ENCODE assay signal across 12 cellular contexts in genomic region chr4:38190717-38191178, GRCh38.
A peak's percentile ranks its signal among the peaks of the same experiment; 100 is the strongest.
DNase-seq lines count a peak whose midpoint lies in the region; ATAC-seq and TF ChIP-seq lines count a peak whose summit lies in the region.
"Had no signal": no experiment of that assay in that cellular context is flagged by ENCODE, and none has a peak within 500 bp of the region (broad histone marks: within the 10 kb centered on the region; RNA-seq: fewer than 3 reads in every experiment).

No MANE protein-coding gene starts in this region.

- 32% methylated on average over 4 of the region's 4 CpGs for WGBS in esophagus squamous epithelium, 2 donors

- no peaks in the 10 kb centered on the region for H3K27me3 ChIP-seq in PC-3 (ENCODE audit: low read length)
- no peaks in the 10 kb centered on the region for H3K27me3 ChIP-seq in esophagus squamous epithelium

- peak overlapping the region; percentile 71 to 86 (median 75) for H3K27ac Mint-ChIP-seq in nephron

- H3K36me3 ChIP-seq in PC-3 (ENCODE audit: low read depth, low read length) (no peaks in the 10 kb centered on the region), esophagus squamous epithelium (no peaks in the 10 kb centered on the region)

- peaks cover 3% of the 10 kb centered on the region for H3K27me3 Mint-ChIP-seq in nephron (ENCODE audit: low read depth)
- H3K27me3 Mint-ChIP-seq: central memory CD8-positive, alpha-beta T cell had no signal

- peak overlapping the region; percentile 100 for H3K27ac ChIP-seq in PC-3 (ENCODE audit: low read length)
- H3K27ac ChIP-seq in esophagus squamous epithelium, result peak overlapping the region; percentile 73 to 84 (median 82)

- CTCF ChIA-PET in PC-3 (lab: Charles Lee), result no interaction called here

- H3K4me3 ChIP-seq in PC-3 (ENCODE audit: low read length), result no peak overlapping the region
- H3K4me3 ChIP-seq in esophagus squamous epithelium, result no peak overlapping the region
- H3K4me3 ChIP-seq: mucosa of descending colon had no signal

- H3K4me1 ChIP-seq in PC-3 (ENCODE audit: insufficient read depth, low read length) (peaks cover 28% of the 10 kb centered on the region), esophagus squamous epithelium (peaks cover 24 to 63% (median 55%) of the 10 kb centered on the region in 3 donors)

- intact Hi-C loops in PC-3 (cut with micrococcal nuclease) (no loop called here), esophagus squamous epithelium (cut with DNase I) (no loop called here)

- no peaks in the 10 kb centered on the region for H3K9me2 ChIP-seq in PC-3 (replicated peaks; ENCODE audit: low read length)

- peak overlapping the region; percentile 40 for H3K4me2 ChIP-seq in PC-3 (ENCODE audit: low read length)

- BruUV-seq in PC-3 (replicated peaks; lab: Mats Ljungman, UMichigan), result no TSS peak

- H3K4me1 Mint-ChIP-seq in nephron, result peaks cover 27% of the 10 kb centered on the region
- H3K4me1 Mint-ChIP-seq: central memory CD8-positive, alpha-beta T cell had no signal

- H2AFZ ChIP-seq in PC-3 (ENCODE audit: low read length), result no peak overlapping the region; the same call in 1 of the 2 replicates

- H3K4me3 Mint-ChIP-seq in nephron, result peak overlapping the region in 1 of 3 experiments; percentile 32
- H3K4me3 Mint-ChIP-seq: central memory CD8-positive, alpha-beta T cell had no signal

- TF ChIP-seq CTCF in PC-3 (conservative IDR thresholded peaks at IDR 0.05; ENCODE audit: low read depth, low read length) (no peak), esophagus squamous epithelium (IDR thresholded peaks at IDR 0.05) (no peak), nephron (IDR thresholded peaks at IDR 0.05; ENCODE audit: unreplicated experiment in 3 of 3) (no peak), omental fat pad (IDR thresholded peaks at IDR 0.05) (no peak)

- no peaks in the 10 kb centered on the region for H3K79me2 ChIP-seq in PC-3 (ENCODE audit: low read length)

- H4K20me1 ChIP-seq in PC-3 (ENCODE audit: low read length), result no peaks in the 10 kb centered on the region

- H3K9me3 ChIP-seq in PC-3 (ENCODE audit: low read length) (no peaks in the 10 kb centered on the region), esophagus squamous epithelium (peaks cover 0 to 6% (median 0%) of the 10 kb centered on the region in 3 donors)

- ATAC-seq in PC-3 (no peak), HG02759 (IDR thresholded peaks at IDR 0.05; ENCODE audit: unreplicated experiment) (no peak), omental fat pad (ENCODE audit: low FRiP score) (no peak), GM19351 (IDR thresholded peaks at IDR 0.05; ENCODE audit: unreplicated experiment) (no peak)
- ATAC-seq: mucosa of descending colon had no signal

- no peak for TF ChIP-seq POLR2A in esophagus squamous epithelium (IDR thresholded peaks at IDR 0.05)

- peaks cover 3% of the 10 kb centered on the region for H3K36me3 Mint-ChIP-seq in nephron (ENCODE audit: low read depth)

- no peaks in the 10 kb centered on the region for H3F3A ChIP-seq in PC-3 (ENCODE audit: low read length, unreplicated experiment)

- H3K9ac ChIP-seq in PC-3 (ENCODE audit: low read length), result peak overlapping the region; percentile 50

- POLR2A ChIA-PET in PC-3 (lab: Charles Lee; ENCODE audit: unreplicated experiment), result no interaction called here

- DNase-seq in AG08396 (ENCODE audit: low spot score) (peak; percentile 61), PC-3 (peak; percentile 53), esophagus squamous epithelium (lab: John Stamatoyannopoulos, UW) (no peak), omental fat pad (ENCODE audit: low spot score) (no peak), HK-2 (ENCODE audit: unreplicated experiment) (no peak)
- DNase-seq: Calu3, mucosa of descending colon, NCI-H2227 treated with DMSO at 0.1 percent for 48 hours had no signal

- H3K9me3 Mint-ChIP-seq in nephron, result peaks cover 10% of the 10 kb centered on the region
- H3K9me3 Mint-ChIP-seq: central memory CD8-positive, alpha-beta T cell had no signal

Comparison
In these comparisons a context has a peak if more than half of its experiments do, and no peak if none do; other contexts are left out.
1. DNase-seq: peak in AG08396 (single experiment) and PC-3 (single experiment); none in esophagus squamous epithelium (single experiment), omental fat pad (single experiment) and HK-2 (single experiment).